Comparison of ENCODE assay signal across 1 cellular context in genomic region chr17:14069251-14069981, GRCh38.
TF ChIP-seq lines count a peak whose summit lies in the region.

COX10 (plus strand) TSS chr17:14069504; CDS start chr17:14069606, 102 bp downstream.

TF ChIP-seq in SK-N-SH, 30 proteins besides CTCF, POLR2A, EP300 and RAD21 (continued from another document):
- TF ChIP-seq MEF2A (IDR thresholded peaks at IDR 0.05; ENCODE audit: borderline replicate concordance, low read depth) (no peak), NFIC (IDR thresholded peaks at IDR 0.05; ENCODE audit: borderline replicate concordance) (no peak), RCOR1 (IDR thresholded peaks at IDR 0.05; ENCODE audit: low read length) (no peak), USF1 (IDR thresholded peaks at IDR 0.05; ENCODE audit: borderline replicate concordance, low read depth) (no peak), PBX3 (IDR thresholded peaks at IDR 0.05) (peak; percentile 29; the same call in 1 of the 2 replicates), TAF1 (IDR thresholded peaks at IDR 0.05; ENCODE audit: borderline replicate concordance, low read depth, low read length) (peak; percentile 95), FOXJ3 (CRISPR knock-in tag; IDR thresholded peaks at IDR 0.05) (0 out of 2 replicates have a peak, but pooled peaks have one; percentile 55), EZH2phosphoT487 (IDR thresholded peaks at IDR 0.05; ENCODE audit: borderline replicate concordance, low read depth) (no peak), GABPA (IDR thresholded peaks at IDR 0.05; ENCODE audit: low read depth) (peak; percentile 96)
TF ChIP-seq in SK-N-SH: peak in this region for 13.
